8 cellular contexts compared by ENCODE assay signal in genomic region chr13:99614465-99614885, GRCh38. TPM values are rescaled to one million over a fixed set of nuclear protein-coding genes. Genes with fewer than 3 reads are reported as not detected.
DNase-seq lines count a peak whose midpoint lies in the region; ATAC-seq and TF ChIP-seq lines count a peak whose summit lies in the region.

No MANE protein-coding gene starts in this region.

- no peak overlapping the region for H3K9ac ChIP-seq in GM23248

- H3K4me3 ChIP-seq in cardiac fibroblast (replicated peaks in 1 of 2; ENCODE audit: low read depth in 2 of 2, low read length in 2 of 2): no peak overlapping the region
- no peak overlapping the region for H3K4me3 ChIP-seq in GM23248

- peak; percentile 71 for ATAC-seq in activated naive CD8-positive, alpha-beta T cell treated with anti-CD3 and anti-CD28 coated beads, Interleukin-2, amount 10 ng/mL, durations not matched to agents 7 days and 5 days (ENCODE audit: low read depth)
- peak; percentile 74 for ATAC-seq in HG02571 (IDR thresholded peaks at IDR 0.05; ENCODE audit: unreplicated experiment)

- WGBS in GM23248 (ENCODE audit: low coverage in 1 of 2, low lambda C conversion rate in 2 of 2, missing lambda C conversion rate in 2 of 2), 2 experiments: 73 to 77% methylated on average over 9 of the region's 9 CpGs

- in situ Hi-C loops in GM23248 (cut with MboI): no loop called here

- no peak overlapping the region for H3K27ac ChIP-seq in GM23248

- H4K20me1 ChIP-seq in GM23248 (ENCODE audit: insufficient read depth): no peaks in the 10 kb centered on the region

- H3K4me1 Mint-ChIP-seq in activated naive CD8-positive, alpha-beta T cell treated with anti-CD3 and anti-CD28 coated beads, Interleukin-2, amount 10 ng/mL, durations not matched to agents 7 days and 5 days: peaks cover 21% of the 10 kb centered on the region
- peaks cover 25% of the 10 kb centered on the region for H3K4me1 Mint-ChIP-seq in activated naive CD8-positive, alpha-beta T cell treated with anti-CD3 and anti-CD28 coated beads for 36 hours

- H3K36me3 ChIP-seq in GM23248 (ENCODE audit: low read depth): no peaks in the 10 kb centered on the region

- POLR2A ChIA-PET in activated naive CD8-positive, alpha-beta T cell treated with anti-CD3 and anti-CD28 coated beads, Interleukin-2, amount 10 ng/mL, durations not matched to agents 7 days and 5 days (lab: Charles Lee): interaction anchor here (0.7 kb wide), 1 partner anchor 9 kb away, joined by 5 read pairs; no protein-coding TSS in a partner anchor

- no peaks in the 10 kb centered on the region for H3K27me3 ChIP-seq in GM23248 (replicated peaks; ENCODE audit: insufficient read depth)

- H3K4me2 ChIP-seq in GM23248 (ENCODE audit: unreplicated experiment): no peak overlapping the region

- H3K9me2 ChIP-seq in GM23248 (ENCODE audit: insufficient read depth): no peaks in the 10 kb centered on the region

- no peaks in the 10 kb centered on the region for H3K79me2 ChIP-seq in GM23248 (ENCODE audit: insufficient read depth)

- no peak overlapping the region for H3K27ac Mint-ChIP-seq in activated naive CD8-positive, alpha-beta T cell treated with anti-CD3 and anti-CD28 coated beads, Interleukin-2, amount 10 ng/mL, durations not matched to agents 7 days and 5 days
- H3K27ac Mint-ChIP-seq in activated naive CD8-positive, alpha-beta T cell treated with anti-CD3 and anti-CD28 coated beads for 36 hours: no peak overlapping the region

- no peak overlapping the region for H2AFZ ChIP-seq in GM23248

- H3K9me3 ChIP-seq in GM23248 (ENCODE audit: low read depth): no peaks in the 10 kb centered on the region

- TF ChIP-seq CTCF in cardiac fibroblast (IDR thresholded peaks at IDR 0.05; ENCODE audit: low read depth, low read length): peak; percentile 26

- H3K27me3 Mint-ChIP-seq in activated naive CD8-positive, alpha-beta T cell treated with anti-CD3 and anti-CD28 coated beads, Interleukin-2, amount 10 ng/mL, durations not matched to agents 7 days and 5 days: peaks cover 2% of the 10 kb centered on the region
- H3K27me3 Mint-ChIP-seq in activated naive CD8-positive, alpha-beta T cell treated with anti-CD3 and anti-CD28 coated beads for 36 hours: no peaks in the 10 kb centered on the region

- no peaks in the 10 kb centered on the region for H3K4me1 ChIP-seq in GM23248 (ENCODE audit: insufficient read depth)

- no peaks in the 10 kb centered on the region for H3F3A ChIP-seq in GM23248 (ENCODE audit: insufficient read depth)

- H3K36me3 Mint-ChIP-seq in activated naive CD8-positive, alpha-beta T cell treated with anti-CD3 and anti-CD28 coated beads, Interleukin-2, amount 10 ng/mL, durations not matched to agents 7 days and 5 days: no peaks in the 10 kb centered on the region
- peaks cover 3% of the 10 kb centered on the region for H3K36me3 Mint-ChIP-seq in activated naive CD8-positive, alpha-beta T cell treated with anti-CD3 and anti-CD28 coated beads for 36 hours

- no peak for DNase-seq in activated naive CD8-positive, alpha-beta T cell treated with anti-CD3 and anti-CD28 coated beads, Interleukin-2, amount 10 ng/mL, durations not matched to agents 7 days and 5 days
- no peak for DNase-seq in activated naive CD8-positive, alpha-beta T cell treated with anti-CD3 and anti-CD28 coated beads for 36 hours
- DNase-seq in NCI-H82 treated with DMSO at 0.1 percent for 48 hours (lab: John Stamatoyannopoulos, UW; ENCODE audit: unreplicated experiment) (peak; percentile 32), cardiac fibroblast (ENCODE audit: low read depth in 2 of 2) (peak; percentile 25 to 27), renal cortical epithelial cell (ENCODE audit: low read depth) (peak; percentile 51), GM19238 (ENCODE audit: insufficient read length, low spot score) (no peak), GM23248 (no peak)

- no peaks in the 10 kb centered on the region for H3K9me3 Mint-ChIP-seq in activated naive CD8-positive, alpha-beta T cell treated with anti-CD3 and anti-CD28 coated beads, Interleukin-2, amount 10 ng/mL, durations not matched to agents 7 days and 5 days
- no peaks in the 10 kb centered on the region for H3K9me3 Mint-ChIP-seq in activated naive CD8-positive, alpha-beta T cell treated with anti-CD3 and anti-CD28 coated beads for 36 hours

- H3K4me3 Mint-ChIP-seq in activated naive CD8-positive, alpha-beta T cell treated with anti-CD3 and anti-CD28 coated beads, Interleukin-2, amount 10 ng/mL, durations not matched to agents 7 days and 5 days: no peak overlapping the region
- no peak overlapping the region for H3K4me3 Mint-ChIP-seq in activated naive CD8-positive, alpha-beta T cell treated with anti-CD3 and anti-CD28 coated beads for 36 hours

RNA-seq across cellular contexts. Expression of gene CLYBL, which starts 8.0 kb away (rescaled TPM):
- 10 to 100 TPM in 1 of 2 experiments, 1 to 10 TPM in 1; 9.1 to 10.1 TPM for total RNA-seq in activated naive CD8-positive, alpha-beta T cell treated with anti-CD3 and anti-CD28 coated beads, Interleukin-2, amount 10 ng/mL, durations not matched to agents 7 days and 5 days
- 1 to 10 TPM; 4.4 to 4.9 TPM for total RNA-seq in activated naive CD8-positive, alpha-beta T cell treated with anti-CD3 and anti-CD28 coated beads for 36 hours
- 2.8 and 11.0 TPM in 2 replicates for total RNA-seq in renal cortical epithelial cell
- 0.38 and 0.86 TPM in 2 replicates for total RNA-seq in GM23248 (2014; rRNA removed; shearing (Covaris generic))
- polyA plus RNA-seq in GM23248 (2016; fragmentation: Nextera tagmentation; extraction: Ambion mirVana): 1.6 and 1.7 TPM in 2 replicates

Comparison
In these comparisons a context has a peak if more than half of its experiments do, and no peak if none do; other contexts are left out.
1. DNase-seq: peak in NCI-H82 treated with DMSO at 0.1 percent for 48 hours (single experiment), cardiac fibroblast (2 of 2) and renal cortical epithelial cell (single experiment); none in activated naive CD8-positive, alpha-beta T cell treated with anti-CD3 and anti-CD28 coated beads, Interleukin-2, amount 10 ng/mL, durations not matched to agents 7 days and 5 days (single experiment), activated naive CD8-positive, alpha-beta T cell treated with anti-CD3 and anti-CD28 coated beads for 36 hours (single experiment), GM19238 (single experiment) and GM23248 (single experiment).